10 cellular contexts compared by ENCODE assay signal in the genomic region with DNA sequence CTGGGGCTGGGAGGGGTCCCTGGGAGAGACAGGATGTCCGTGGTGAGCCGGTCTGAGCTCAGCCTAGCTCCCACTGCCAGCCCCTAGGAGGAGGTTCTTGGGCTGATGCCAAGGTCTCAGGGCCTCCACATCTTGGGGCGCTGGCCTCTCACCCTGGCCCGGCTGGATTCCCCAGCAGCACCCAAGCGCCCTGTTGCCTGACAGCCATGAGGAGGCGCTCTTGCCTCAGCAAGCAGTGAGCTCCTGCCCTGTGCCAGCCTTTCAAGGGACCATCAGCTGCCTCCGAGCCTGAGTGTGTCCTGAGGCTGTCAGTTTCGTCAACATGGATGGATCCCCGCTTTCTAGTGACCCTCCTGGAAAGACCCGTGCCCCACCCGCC.
DNase-seq lines count a peak whose midpoint lies in the region; ATAC-seq, FAIRE-seq and TF ChIP-seq lines count a peak whose summit lies in the region.
"Had no signal": no experiment of that assay in that cellular context is flagged by ENCODE, and none has a peak within 500 bp of the region (broad histone marks: within the 10 kb centered on the region; RNA-seq: fewer than 3 reads in every experiment).

No MANE protein-coding gene starts in this region.

- FAIRE-seq in small intestine (lab: Jason Lieb, UNC), result no peak

- peaks cover 12 to 39% (median 33%) of the 10 kb centered on the region in 4 donors for H3K4me1 ChIP-seq in esophagus muscularis mucosa
- H3K4me1 ChIP-seq in small intestine (ENCODE audit: control insufficient read depth in 2 of 2, insufficient read depth in 1 of 2, low read depth in 1 of 2, low read length in 1 of 2), result no peaks in the 10 kb centered on the region

- intact Hi-C loops in esophagus muscularis mucosa (cut with DNase I), result no loop called here

- H3K9me3 ChIP-seq in esophagus muscularis mucosa (no peaks in the 10 kb centered on the region), small intestine (ENCODE audit: control insufficient read depth, low read depth) (no peaks in the 10 kb centered on the region)
- H3K9me3 ChIP-seq: HAP-1 had no signal

- ATAC-seq in HG02623 (IDR thresholded peaks at IDR 0.05; ENCODE audit: unreplicated experiment), result no peak

- no peak for TF ChIP-seq POLR2A in esophagus muscularis mucosa (IDR thresholded peaks at IDR 0.05; ENCODE audit: low read depth)

- 100% methylated on average over 3 of the region's 11 CpGs for WGBS in esophagus muscularis mucosa
- WGBS in small intestine, 3 donors, result 43 to 67% (median 44%) methylated on average over 11 of the region's 11 CpGs

- H3K27me3 ChIP-seq in esophagus muscularis mucosa, result no peaks in the 10 kb centered on the region
- H3K27me3 ChIP-seq in small intestine (ENCODE audit: control insufficient read depth in 2 of 2, insufficient read depth in 2 of 2, low read length in 2 of 2), result peaks cover 0 to 2% of the 10 kb centered on the region in 2 donors

- H3K36me3 ChIP-seq in esophagus muscularis mucosa (no peaks in the 10 kb centered on the region), small intestine (ENCODE audit: control insufficient read depth in 2 of 2, insufficient read depth in 2 of 2, low read length in 2 of 2) (no peaks in the 10 kb centered on the region)
- H3K36me3 ChIP-seq: HAP-1 had no signal

- no peak overlapping the region for H3K4me3 ChIP-seq in esophagus muscularis mucosa
- H3K4me3 ChIP-seq in small intestine (ENCODE audit: low read depth in 1 of 2, low read length in 2 of 2), result no peak overlapping the region
- H3K4me3 ChIP-seq: HAP-1 had no signal

- H3K27ac ChIP-seq in esophagus muscularis mucosa (replicated peaks in 1 of 4) (no peak overlapping the region), small intestine (ENCODE audit: low read depth in 1 of 2, low read length in 1 of 2) (no peak overlapping the region)
- H3K27ac ChIP-seq: C4-2B had no signal

- TF ChIP-seq EP300 in esophagus muscularis mucosa (IDR thresholded peaks at IDR 0.05), result no peak

- DNase-seq in NOMO-1 treated with DMSO at 0.1 percent for 48 hours (lab: John Stamatoyannopoulos, UW; ENCODE audit: unreplicated experiment) (peak; percentile 12), NOMO-1 (lab: John Stamatoyannopoulos, UW; ENCODE audit: unreplicated experiment in 2 of 2) (no peak), NCI-H69 (lab: John Stamatoyannopoulos, UW) (peak; percentile 48), esophagus muscularis mucosa (ENCODE audit: extremely low spot score) (no peak), small intestine (peak; percentile 51), GM03348 (ENCODE audit: low spot score) (no peak), COR-L47 (lab: John Stamatoyannopoulos, UW) (no peak)

- peak; percentile 25 to 43 (median 31) for TF ChIP-seq CTCF in esophagus muscularis mucosa (IDR thresholded peaks at IDR 0.05)

Comparison
In these comparisons a context has a peak if more than half of its experiments do, and no peak if none do; other contexts are left out.
1. DNase-seq: peak in NOMO-1 treated with DMSO at 0.1 percent for 48 hours (single experiment), NCI-H69 (single experiment) and small intestine (single experiment); none in NOMO-1 (0 of 2), esophagus muscularis mucosa (single experiment), GM03348 (single experiment) and COR-L47 (single experiment).